Comparison of ENCODE assay signal across 10 cellular contexts in the genomic region with DNA sequence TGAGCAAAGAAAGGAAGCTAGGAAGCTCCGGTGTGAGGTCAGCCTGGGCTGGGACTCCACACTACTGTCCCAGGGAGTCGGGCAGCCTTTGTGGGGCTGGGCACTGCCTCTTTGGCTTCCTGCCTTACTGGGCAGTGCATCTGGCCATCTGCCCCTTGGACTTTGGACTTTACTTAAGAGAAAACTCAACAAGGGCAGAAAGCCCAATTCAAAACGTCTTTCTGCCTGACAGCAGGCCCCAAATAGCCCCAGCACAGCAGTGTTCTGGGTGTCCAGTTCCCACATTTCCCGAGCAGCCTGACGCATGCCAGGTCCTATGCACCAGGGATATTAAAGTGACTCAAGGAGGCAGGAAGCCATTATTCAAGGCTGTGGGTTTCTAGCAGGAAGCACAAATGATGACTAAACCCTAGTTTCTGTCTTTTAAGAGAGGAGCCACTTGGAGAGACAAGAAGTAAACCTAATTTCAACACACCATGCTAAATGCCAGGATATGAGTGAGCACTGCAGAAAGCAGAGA. TPM values are rescaled to one million over a fixed set of nuclear protein-coding genes. Genes with fewer than 3 reads are reported as not detected.
DNase-seq lines count a peak whose midpoint lies in the region; ATAC-seq and TF ChIP-seq lines count a peak whose summit lies in the region.
"Had no signal": no experiment of that assay in that cellular context is flagged by ENCODE, and none has a peak within 500 bp of the region (broad histone marks: within the 10 kb centered on the region; RNA-seq: fewer than 3 reads in every experiment).

No MANE protein-coding gene starts in this region.

- H3K9me3 Mint-ChIP-seq in CD8-positive, alpha-beta memory T cell, result no peaks in the 10 kb centered on the region

- no peaks in the 10 kb centered on the region for H3K9me2 ChIP-seq in OCI-LY7 (ENCODE audit: insufficient read depth, low read length)

- H3K27ac Mint-ChIP-seq in CD8-positive, alpha-beta memory T cell, result peak overlapping the region in 2 of 8 donors; percentile 64 to 68

- in situ Hi-C loops in G401 (cut with HindIII; ENCODE audit: low sequenced_read_pairs) (no loop called here), astrocyte of the spinal cord (cut with HindIII; ENCODE audit: low sequenced_read_pairs) (no loop called here)

- no peaks in the 10 kb centered on the region for H3K79me2 ChIP-seq in OCI-LY7 (ENCODE audit: insufficient read depth, low read depth, low read length)
- H3K79me2 ChIP-seq: parathyroid adenoma had no signal

- no peak for ATAC-seq in GM18505 (IDR thresholded peaks at IDR 0.05; ENCODE audit: unreplicated experiment)

- TF ChIP-seq POLR2A in NB4 (IDR thresholded peaks at IDR 0.05; ENCODE audit: extremely low read depth, insufficient read length), result no peak
- no peak for TF ChIP-seq POLR2A in stomach (IDR thresholded peaks at IDR 0.05)
- TF ChIP-seq POLR2A in GM18505 (IDR thresholded peaks at IDR 0.05; ENCODE audit: borderline replicate concordance, extremely low read depth, insufficient read depth, insufficient read length), result no peak

- H3K4me2 ChIP-seq in OCI-LY7 (ENCODE audit: low read length), result no peak overlapping the region
- H3K4me2 ChIP-seq: KMS-11 had no signal

- CTCF ChIA-PET in OCI-LY7 (lab: Charles Lee; ENCODE audit: unreplicated experiment), result no interaction called here
- CTCF ChIA-PET in CD8-positive, alpha-beta memory T cell (lab: Charles Lee), result interaction anchor here (6.5 kb wide), 1 partner anchor 13 kb away, joined by 25 read pairs; no protein-coding TSS in a partner anchor

- no peaks in the 10 kb centered on the region for H3K36me3 ChIP-seq in kidney epithelial cell (ENCODE audit: control insufficient read depth, insufficient read depth, low read length)
- H3K36me3 ChIP-seq in stomach, result peaks cover 5 to 30% (median 20%) of the 10 kb centered on the region in 4 donors
- H3K36me3 ChIP-seq in OCI-LY7 (ENCODE audit: insufficient read depth, low read length), result no peaks in the 10 kb centered on the region
- H3K36me3 ChIP-seq in CD8-positive, alpha-beta memory T cell (ENCODE audit: insufficient read depth, low read length), result no peaks in the 10 kb centered on the region

- TF ChIP-seq CTCF in NB4 (IDR thresholded peaks at IDR 0.05; ENCODE audit: low read depth, low read length) (no peak), astrocyte of the spinal cord (IDR thresholded peaks at IDR 0.05; ENCODE audit: low read depth, low read length) (no peak), kidney epithelial cell (IDR thresholded peaks at IDR 0.05; ENCODE audit: insufficient read depth, low read length, poor library complexity, severe bottlenecking) (no peak), stomach (IDR thresholded peaks at IDR 0.05) (no peak), OCI-LY7 (conservative IDR thresholded peaks at IDR 0.05; ENCODE audit: low read length) (no peak)

- H3K4me3 ChIP-seq in NB4 (ENCODE audit: low read depth, low read length) (no peak overlapping the region), astrocyte of the spinal cord (ENCODE audit: low read depth, low read length) (no peak overlapping the region), kidney epithelial cell (ENCODE audit: low read depth, low read length) (no peak overlapping the region), stomach (no peak overlapping the region), OCI-LY7 (ENCODE audit: low read depth, low read length, poor library complexity, severe bottlenecking) (no peak overlapping the region)
- H3K4me3 ChIP-seq in CD8-positive, alpha-beta memory T cell (ENCODE audit: low read length), result no peak overlapping the region

- BruUV-seq in OCI-LY7 (replicated peaks; lab: Mats Ljungman, UMichigan), result no TSS peak

- POLR2A ChIA-PET in OCI-LY7 (lab: Charles Lee), result interaction anchor here (0.6 to 0.7 kb wide), 2 partner anchors 611 to 684 kb away, joined by 3 read pairs; no protein-coding TSS in a partner anchor
- POLR2A ChIA-PET in CD8-positive, alpha-beta memory T cell (lab: Charles Lee), result no interaction called here

- H3K36me3 Mint-ChIP-seq in CD8-positive, alpha-beta memory T cell, result peaks cover 15 to 60% (median 31%) of the 10 kb centered on the region in 3 donors

- TF ChIP-seq EP300 in stomach (IDR thresholded peaks at IDR 0.05), result no peak

- no peak overlapping the region for H3K4me3 Mint-ChIP-seq in CD8-positive, alpha-beta memory T cell

- H3K27ac ChIP-seq in stomach, result peak overlapping the region; percentile 69 to 90 (median 84)
- H3K27ac ChIP-seq in OCI-LY7 (ENCODE audit: low read depth, low read length, poor library complexity, severe bottlenecking), result no peak overlapping the region
- H3K27ac ChIP-seq in CD8-positive, alpha-beta memory T cell (ENCODE audit: low read depth, low read length), result no peak overlapping the region
- H3K27ac ChIP-seq: KMS-11, parathyroid adenoma had no signal

- intact Hi-C loops in stomach (cut with DNase I; ENCODE audit: low total_unique reads), result no loop called here
- intact Hi-C loops in OCI-LY7 (cut with micrococcal nuclease; ENCODE audit: unreplicated experiment), result no loop called here

- peaks cover 25 to 61% (median 41%) of the 10 kb centered on the region in 4 donors for H3K4me1 ChIP-seq in stomach
- no peaks in the 10 kb centered on the region for H3K4me1 ChIP-seq in OCI-LY7 (ENCODE audit: insufficient read depth, low read length, poor library complexity, severe bottlenecking)
- H3K4me1 ChIP-seq in CD8-positive, alpha-beta memory T cell (ENCODE audit: insufficient read depth, low read length), result no peaks in the 10 kb centered on the region
- H3K4me1 ChIP-seq: parathyroid adenoma had no signal

- peak; percentile 73 for DNase-seq in G401 (ENCODE audit: low spot score)
- DNase-seq in NB4 (ENCODE audit: low read depth), result peak; percentile 94
- DNase-seq in astrocyte of the spinal cord (ENCODE audit: low read depth, low spot score), result peak; percentile 99
- peak; percentile 93 for DNase-seq in kidney epithelial cell (ENCODE audit: low read depth)
- DNase-seq in stomach, result peak; percentile 94
- DNase-seq in OCI-LY7 (ENCODE audit: low spot score), result no peak
- no peak for DNase-seq in CD8-positive, alpha-beta memory T cell

- no peak overlapping the region for H2AFZ ChIP-seq in OCI-LY7 (ENCODE audit: low read length)
- H2AFZ ChIP-seq: parathyroid adenoma had no signal

- H3K27me3 ChIP-seq in kidney epithelial cell (ENCODE audit: control insufficient read depth, insufficient read depth, low read length), result no peaks in the 10 kb centered on the region
- no peaks in the 10 kb centered on the region for H3K27me3 ChIP-seq in stomach
- H3K27me3 ChIP-seq in CD8-positive, alpha-beta memory T cell (ENCODE audit: insufficient read depth, low read length, poor library complexity, severe bottlenecking), result no peaks in the 10 kb centered on the region

- H4K20me1 ChIP-seq in OCI-LY7 (ENCODE audit: insufficient read depth, low read length), result no peaks in the 10 kb centered on the region

- WGBS in stomach, 5 donors, result 9 to 24% (median 15%) methylated on average over 5 of the region's 5 CpGs

- H3K9me3 ChIP-seq in stomach (no peaks in the 10 kb centered on the region), OCI-LY7 (ENCODE audit: low read length) (no peaks in the 10 kb centered on the region)
- H3K9me3 ChIP-seq in CD8-positive, alpha-beta memory T cell (ENCODE audit: low read length), result no peaks in the 10 kb centered on the region

- peaks cover 6 to 7% (median 7%) of the 10 kb centered on the region in 3 donors for H3K4me1 Mint-ChIP-seq in CD8-positive, alpha-beta memory T cell

- H3K27me3 Mint-ChIP-seq in CD8-positive, alpha-beta memory T cell, result peaks cover 0 to 2% of the 10 kb centered on the region in 2 donors

RNA-seq across cellular contexts. Expression of a gene that starts 37.9 kb away (rescaled TPM):
- total RNA-seq in G401 (2014; rRNA removed; shearing (Covaris generic)), result 8.9 and 12.7 TPM in 2 replicates
- total RNA-seq in kidney epithelial cell (19.4 and 20.2 TPM in 2 replicates), stomach (100 to 1,000 TPM in 1 of 5 donors, 10 to 100 TPM in 4; 21.4 to 144 (median 51.9) TPM), OCI-LY7 (2022) (27.4 and 27.7 TPM in 2 replicates)
- polyA plus RNA-seq in stomach, result 10 to 100 TPM in 2 of 3 donors, 1 to 10 TPM in 1; 8.1 to 11.9 (median 10.6) TPM
- 15.7 and 19.5 TPM in 2 replicates for total RNA-seq in OCI-LY7 (2014; rRNA removed; shearing (Covaris generic))
- 10 to 100 TPM; 20.1 to 24.9 TPM for total RNA-seq in CD8-positive, alpha-beta memory T cell
- polyA plus RNA-seq in CD8-positive, alpha-beta memory T cell, result 12.1 TPM

Comparison
In these comparisons a context has a peak if more than half of its experiments do, and no peak if none do; other contexts are left out.
1. DNase-seq: peak in G401 (single experiment), NB4 (single experiment), astrocyte of the spinal cord (single experiment), kidney epithelial cell (single experiment) and stomach (single experiment); none in OCI-LY7 (single experiment) and CD8-positive, alpha-beta memory T cell (0 of 5).
2. H3K27ac ChIP-seq: peak in stomach (5 of 5); none in OCI-LY7 (single experiment) and CD8-positive, alpha-beta memory T cell (single experiment).